Comparison of ENCODE assay signal across 27 cellular contexts in the genomic region with DNA sequence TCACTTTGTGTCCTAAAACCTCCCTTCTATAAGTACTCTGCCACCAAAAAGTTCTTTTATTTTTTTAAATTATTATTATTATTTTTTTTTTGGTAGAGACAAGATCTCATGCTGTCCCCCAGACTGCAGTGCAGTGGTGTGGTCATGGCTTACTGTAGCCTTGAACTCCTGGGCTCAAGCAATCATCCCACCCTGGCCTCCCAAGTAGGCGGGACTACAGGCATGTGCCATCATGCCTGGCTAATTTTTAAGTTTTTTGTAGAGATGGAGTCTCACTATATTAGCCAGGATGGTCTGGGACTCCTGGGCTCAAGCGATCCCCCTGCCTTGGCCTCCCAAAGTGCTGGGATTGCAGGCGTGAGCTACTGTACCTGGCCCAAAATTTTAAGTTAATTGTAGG.
"Had no signal": no experiment of that assay in that cellular context is flagged by ENCODE, and none has a peak within 500 bp of the region (broad histone marks: within the 10 kb centered on the region; RNA-seq: fewer than 3 reads in every experiment).

No MANE protein-coding gene starts in this region.

- H3K4me3 Mint-ChIP-seq: immature natural killer cell; naive thymus-derived CD8-positive, alpha-beta T cell; nephron progenitor cell; stimulated activated memory B cell treated with anti-CD40 and anti-IgM and Interleukin-4, amounts not matched to agents 10 μg/mL and 1 μg/mL and 100 μg/mL, for 72 hours had no signal

- H3K27ac ChIP-seq: colonic mucosa, lower lobe of right lung, right atrium auricular region, sigmoid colon had no signal

- H3K4me3 ChIP-seq: colonic mucosa, esophagus squamous epithelium, lower lobe of right lung, prostate gland, right atrium auricular region, sigmoid colon, testis, tibial nerve, upper lobe of left lung had no signal

- ATAC-seq: left colon; left ventricle myocardium superior; lower lobe of right lung; naive thymus-derived CD8-positive, alpha-beta T cell; stimulated activated memory B cell treated with anti-CD40 and anti-IgM and Interleukin-4, amounts not matched to agents 10 μg/mL and 1 μg/mL and 100 μg/mL, for 72 hours; stimulated activated naive CD8-positive, alpha-beta T cell treated with anti-CD3 and anti-CD28 coated beads, Interleukin-15, Interleukin-2, amounts not matched to agents 100 U/mL and 50 U/mL, for 24 hours had no signal

- H3K4me1 ChIP-seq: colonic mucosa, prostate gland, sigmoid colon had no signal

- DNase-seq: colonic mucosa; dermis blood vessel endothelial cell; effector memory CD4-positive, alpha-beta T cell; erythroblast; esophagus squamous epithelium; foreskin melanocyte; hypothalamus; immature natural killer cell; islet precursor cell; kidney glomerular epithelial cell; left colon; left ventricle myocardium superior; lower lobe of right lung; naive thymus-derived CD8-positive, alpha-beta T cell; nephron progenitor cell; nucleus accumbens; sigmoid colon; stimulated activated CD4-positive, alpha-beta T cell treated with anti-CD3 and anti-CD28 coated beads, Interleukin-2, amount 100 ng/mL, for 24 hours; stimulated activated CD4-positive, alpha-beta T cell treated with anti-CD3 and anti-CD28 coated beads, Interleukin-4, amount 100 ng/mL, for 24 hours; stimulated activated naive CD8-positive, alpha-beta T cell treated with anti-CD3 and anti-CD28 coated beads, Interleukin-15, Interleukin-2, amounts not matched to agents 100 U/mL and 50 U/mL, for 24 hours; substantia nigra; testis; upper lobe of left lung had no signal

- H3K27me3 Mint-ChIP-seq: naive thymus-derived CD8-positive, alpha-beta T cell; stimulated activated memory B cell treated with anti-CD40 and anti-IgM and Interleukin-4, amounts not matched to agents 10 μg/mL and 1 μg/mL and 100 μg/mL, for 72 hours had no signal

- H3K9me3 Mint-ChIP-seq: immature natural killer cell; naive thymus-derived CD8-positive, alpha-beta T cell; nephron progenitor cell; stimulated activated memory B cell treated with anti-CD40 and anti-IgM and Interleukin-4, amounts not matched to agents 10 μg/mL and 1 μg/mL and 100 μg/mL, for 72 hours had no signal

- H3K27me3 ChIP-seq: colonic mucosa, esophagus squamous epithelium, right atrium auricular region, sigmoid colon, testis, tibial nerve, upper lobe of left lung had no signal

- H3K9me3 ChIP-seq: colonic mucosa, esophagus squamous epithelium, lower lobe of right lung, prostate gland, right atrium auricular region, sigmoid colon, testis, tibial nerve, upper lobe of left lung had no signal

- H3K27ac Mint-ChIP-seq: immature natural killer cell; nephron progenitor cell; stimulated activated memory B cell treated with anti-CD40 and anti-IgM and Interleukin-4, amounts not matched to agents 10 μg/mL and 1 μg/mL and 100 μg/mL, for 72 hours had no signal

- H3K36me3 ChIP-seq: prostate gland had no signal

- H3K4me1 Mint-ChIP-seq: nephron progenitor cell had no signal
